In the genomic region with DNA sequence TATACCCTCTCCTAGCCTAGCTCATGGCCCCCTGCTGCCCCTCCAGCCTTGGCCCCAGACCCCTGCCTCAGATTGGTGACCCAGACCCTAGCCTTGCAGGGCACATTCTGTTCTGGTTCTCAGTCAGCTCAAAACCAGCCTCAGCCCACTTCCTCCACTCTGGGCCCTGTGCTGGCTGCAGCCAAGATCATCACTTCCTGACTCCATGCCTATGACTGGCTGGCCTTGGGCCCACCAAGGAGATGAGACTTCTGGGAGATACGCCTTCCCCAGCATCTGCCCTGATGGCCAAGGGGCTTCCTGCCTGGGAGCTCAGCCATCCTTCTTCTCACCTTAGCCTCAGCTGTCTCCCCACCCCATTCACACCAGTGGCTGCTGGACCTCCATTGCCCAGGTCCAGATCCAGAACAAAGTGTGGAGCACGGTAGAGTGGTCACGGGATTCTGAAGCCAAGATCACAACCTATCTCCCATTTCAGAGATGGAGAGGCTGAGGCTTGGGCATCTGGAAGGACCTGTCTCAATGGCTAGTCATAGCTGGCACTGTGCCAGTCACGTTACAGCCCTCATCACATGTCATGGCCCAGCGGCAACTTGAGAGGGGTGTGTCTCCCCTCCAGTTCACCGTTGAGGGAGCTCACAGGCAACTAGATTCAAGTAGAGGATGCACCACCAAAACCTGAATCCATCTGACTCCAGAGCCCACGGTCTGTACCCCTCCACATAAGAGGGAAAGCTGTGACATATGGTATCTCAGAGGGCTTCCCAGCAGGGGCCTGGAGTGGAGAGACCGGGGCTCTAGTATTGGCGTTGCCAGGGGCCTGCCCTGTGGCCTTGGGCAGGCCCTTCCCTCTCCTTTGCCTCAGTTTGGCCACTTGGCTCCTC, we compare ENCODE assay signal across 8 cellular contexts. TPM values are rescaled to one million over a fixed set of nuclear protein-coding genes. Genes with fewer than 3 reads are reported as not detected.
DNase-seq lines count a peak whose midpoint lies in the region; ATAC-seq, FAIRE-seq and TF ChIP-seq lines count a peak whose summit lies in the region.

No MANE protein-coding gene starts in this region.

- H3K27me3 ChIP-seq in MG63 (no peaks in the 10 kb centered on the region), layer of hippocampus (ENCODE audit: control insufficient read depth, insufficient read depth, low read length) (no peaks in the 10 kb centered on the region), uterus (no peaks in the 10 kb centered on the region)

- H3K27me3 Mint-ChIP-seq in activated T-cell treated with anti-CD3 and anti-CD28 coated beads, Interleukin-2, amount 50 U/mL, for 72 hours (ENCODE audit: low read depth): no peaks in the 10 kb centered on the region

- peak; percentile 88 for DNase-seq in DMS53 (lab: John Stamatoyannopoulos, UW)
- peak; percentile 57 for DNase-seq in MG63
- DNase-seq in activated T-cell treated with anti-CD3 and anti-CD28 coated beads, Interleukin-2, amount 50 U/mL, for 72 hours: peak; percentile 49 to 62
- DNase-seq in uterus: peak; percentile 60 to 66
- no peak for DNase-seq in D721Med (ENCODE audit: insufficient read length, low spot score)

- intact Hi-C loops in uterus (cut with DNase I; ENCODE audit: low total_unique reads): no loop called here

- H3K36me3 ChIP-seq in MG63 (no peaks in the 10 kb centered on the region), uterus (no peaks in the 10 kb centered on the region)

- no peak for TF ChIP-seq CTCF in uterus (IDR thresholded peaks at IDR 0.05)
- no peak for TF ChIP-seq CTCF in D721Med (IDR thresholded peaks at IDR 0.05; ENCODE audit: insufficient read depth, missing control alignments)

- peak overlapping the region; percentile 15 for H3K27ac ChIP-seq in layer of hippocampus (ENCODE audit: low read depth, low read length)
- peak overlapping the region; percentile 55 to 81 for H3K27ac ChIP-seq in uterus

- H3K4me3 ChIP-seq in MG63: no peak overlapping the region
- peak overlapping the region in 1 of 2 donors; percentile 6 for H3K4me3 ChIP-seq in uterus

- peaks cover 0 to 9% of the 10 kb centered on the region in 2 donors for H3K4me1 ChIP-seq in uterus

- peak overlapping the region; percentile 48 for H3K27ac Mint-ChIP-seq in activated T-cell treated with anti-CD3 and anti-CD28 coated beads, Interleukin-2, amount 50 U/mL, for 72 hours

- FAIRE-seq in D721Med (lab: Jason Lieb, UNC): no peak

- no peaks in the 10 kb centered on the region for H3K9me3 Mint-ChIP-seq in activated T-cell treated with anti-CD3 and anti-CD28 coated beads, Interleukin-2, amount 50 U/mL, for 72 hours

- TF ChIP-seq POLR2A in uterus (IDR thresholded peaks at IDR 0.05): no peak

- peak overlapping the region; percentile 48 to 69 for H3K4me3 Mint-ChIP-seq in activated T-cell treated with anti-CD3 and anti-CD28 coated beads, Interleukin-2, amount 50 U/mL, for 72 hours

- no peaks in the 10 kb centered on the region for H3K36me3 Mint-ChIP-seq in activated T-cell treated with anti-CD3 and anti-CD28 coated beads, Interleukin-2, amount 50 U/mL, for 72 hours (ENCODE audit: insufficient read depth in 2 of 2)

- peak; percentile 89 to 96 for ATAC-seq in activated T-cell treated with anti-CD3 and anti-CD28 coated beads, Interleukin-2, amount 50 U/mL, for 72 hours (replicated peaks in 1 of 2)
- ATAC-seq in HG02870 (IDR thresholded peaks at IDR 0.05; ENCODE audit: unreplicated experiment) (no peak), GM21360 (IDR thresholded peaks at IDR 0.05; ENCODE audit: unreplicated experiment) (no peak)

- no peaks in the 10 kb centered on the region for H3K9me3 ChIP-seq in MG63
- H3K9me3 ChIP-seq in uterus: no peaks in the 10 kb centered on the region

- H3K4me1 Mint-ChIP-seq in activated T-cell treated with anti-CD3 and anti-CD28 coated beads, Interleukin-2, amount 50 U/mL, for 72 hours (ENCODE audit: low read depth): peaks cover 13% of the 10 kb centered on the region

RNA-seq across cellular contexts. Expression of gene KLHL35, which starts 43.0 kb away (rescaled TPM):
- 0.12 and 3.9 TPM in 2 replicates for total RNA-seq in MG63 (2014; rRNA removed; shearing (Covaris generic); ENCODE audit: low replicate concordance)
- total RNA-seq in activated T-cell treated with anti-CD3 and anti-CD28 coated beads, Interleukin-2, amount 50 U/mL, for 72 hours: 1 to 10 TPM in 1 of 2 donors, under 1 TPM in 1; 0.93 to 1.2 TPM
- 1 to 10 TPM in 1 of 4 donors, not detected in 3; 2.5 TPM for total RNA-seq in uterus

RNA-seq across cellular contexts. Expression of gene GDPD5, which starts 49.7 kb away (rescaled TPM):
- total RNA-seq in MG63 (2014; rRNA removed; shearing (Covaris generic); ENCODE audit: low replicate concordance): 15.2 and 16.2 TPM in 2 replicates
- total RNA-seq in activated T-cell treated with anti-CD3 and anti-CD28 coated beads, Interleukin-2, amount 50 U/mL, for 72 hours: 10 to 100 TPM; 16.9 to 29.5 TPM
- total RNA-seq in uterus: 10 to 100 TPM in 3 of 4 donors, 1 to 10 TPM in 1; 9.6 to 52.9 (median 28.2) TPM

Comparison
In these comparisons a context has a peak if more than half of its experiments do, and no peak if none do; other contexts are left out.
1. ATAC-seq: peak in activated T-cell treated with anti-CD3 and anti-CD28 coated beads, Interleukin-2, amount 50 U/mL, for 72 hours (2 of 2); none in HG02870 (single experiment) and GM21360 (single experiment).